ENCODE assay signal across 1 cellular context in the genomic region with DNA sequence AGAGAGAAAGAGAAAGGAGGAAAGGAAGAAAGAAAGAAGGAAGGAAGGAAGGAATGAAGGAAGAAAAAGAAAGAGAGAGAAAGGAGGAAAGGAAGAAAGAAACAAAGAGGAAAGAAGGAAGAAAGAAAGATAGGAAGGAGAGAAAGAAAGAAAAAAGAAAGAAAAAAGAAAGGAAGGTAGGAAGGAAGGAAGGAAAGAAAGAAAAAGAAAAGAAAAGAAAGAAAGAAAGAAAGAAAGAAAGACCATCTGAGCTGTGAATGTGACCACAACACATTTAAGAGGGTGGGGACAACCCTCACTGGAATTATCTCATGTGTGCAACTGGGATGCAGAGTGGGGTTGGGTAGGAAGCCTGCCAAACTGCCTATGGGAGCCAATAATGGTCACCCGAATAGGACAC.
TF ChIP-seq lines count a peak whose summit lies in the region.

No MANE protein-coding gene starts in this region.

TF ChIP-seq in HEK293, 187 proteins besides CTCF, POLR2A, EP300 and RAD21 (continued from another document):
- TF ChIP-seq, protein P1, sequence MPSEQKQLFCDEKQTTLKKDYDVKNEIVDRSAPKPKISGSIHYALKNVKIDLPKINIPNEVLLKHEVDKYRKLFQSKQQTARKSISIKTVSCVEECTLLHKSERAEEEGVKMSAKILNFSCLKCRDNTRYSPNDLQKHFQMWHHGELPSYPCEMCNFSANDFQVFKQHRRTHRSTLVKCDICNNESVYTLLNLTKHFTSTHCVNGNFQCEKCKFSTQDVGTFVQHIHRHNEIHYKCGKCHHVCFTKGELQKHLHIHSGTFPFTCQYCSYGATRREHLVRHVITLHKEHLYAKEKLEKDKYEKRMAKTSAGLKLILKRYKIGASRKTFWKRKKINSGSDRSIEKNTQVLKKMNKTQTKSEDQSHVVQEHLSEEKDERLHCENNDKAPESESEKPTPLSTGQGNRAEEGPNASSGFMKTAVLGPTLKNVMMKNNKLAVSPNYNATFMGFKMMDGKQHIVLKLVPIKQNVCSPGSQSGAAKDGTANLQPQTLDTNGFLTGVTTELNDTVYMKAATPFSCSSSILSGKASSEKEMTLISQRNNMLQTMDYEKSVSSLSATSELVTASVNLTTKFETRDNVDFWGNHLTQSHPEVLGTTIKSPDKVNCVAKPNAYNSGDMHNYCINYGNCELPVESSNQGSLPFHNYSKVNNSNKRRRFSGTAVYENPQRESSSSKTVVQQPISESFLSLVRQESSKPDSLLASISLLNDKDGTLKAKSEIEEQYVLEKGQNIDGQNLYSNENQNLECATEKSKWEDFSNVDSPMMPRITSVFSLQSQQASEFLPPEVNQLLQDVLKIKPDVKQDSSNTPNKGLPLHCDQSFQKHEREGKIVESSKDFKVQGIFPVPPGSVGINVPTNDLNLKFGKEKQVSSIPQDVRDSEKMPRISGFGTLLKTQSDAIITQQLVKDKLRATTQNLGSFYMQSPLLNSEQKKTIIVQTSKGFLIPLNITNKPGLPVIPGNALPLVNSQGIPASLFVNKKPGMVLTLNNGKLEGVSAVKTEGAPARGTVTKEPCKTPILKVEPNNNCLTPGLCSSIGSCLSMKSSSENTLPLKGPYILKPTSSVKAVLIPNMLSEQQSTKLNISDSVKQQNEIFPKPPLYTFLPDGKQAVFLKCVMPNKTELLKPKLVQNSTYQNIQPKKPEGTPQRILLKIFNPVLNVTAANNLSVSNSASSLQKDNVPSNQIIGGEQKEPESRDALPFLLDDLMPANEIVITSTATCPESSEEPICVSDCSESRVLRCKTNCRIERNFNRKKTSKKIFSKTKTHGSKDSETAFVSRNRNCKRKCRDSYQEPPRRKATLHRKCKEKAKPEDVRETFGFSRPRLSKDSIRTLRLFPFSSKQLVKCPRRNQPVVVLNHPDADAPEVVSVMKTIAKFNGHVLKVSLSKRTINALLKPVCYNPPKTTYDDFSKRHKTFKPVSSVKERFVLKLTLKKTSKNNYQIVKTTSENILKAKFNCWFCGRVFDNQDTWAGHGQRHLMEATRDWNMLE (tag by site-specific recombination; conservative IDR thresholded peaks at IDR 0.05; ENCODE audit: low read depth): no peak
